In genomic region chr7:129389829-129390228, GRCh38 we compare ENCODE assay signal across 23 cellular contexts. TPM values are rescaled to one million over a fixed set of nuclear protein-coding genes. Genes with fewer than 3 reads are reported as not detected.
DNase-seq lines count a peak whose midpoint lies in the region; ATAC-seq and TF ChIP-seq lines count a peak whose summit lies in the region.
"Had no signal": no experiment of that assay in that cellular context is flagged by ENCODE, and none has a peak within 500 bp of the region (broad histone marks: within the 10 kb centered on the region; RNA-seq: fewer than 3 reads in every experiment).

No MANE protein-coding gene starts in this region.

- DNase-seq in BE2C: no peak
- DNase-seq in Karpas-422: peak; percentile 42
- DNase-seq in choroid plexus epithelial cell (ENCODE audit: low read depth): no peak
- DNase-seq in retinal pigment epithelial cell (ENCODE audit: low read depth): no peak
- no peak for DNase-seq in NCI-H82 (lab: John Stamatoyannopoulos, UW)
- DNase-seq in mesenteric fat pad (ENCODE audit: low spot score): no peak
- DNase-seq: C1 segment of cervical spinal cord, DMS79 treated with DMSO at 0.1 percent for 48 hours, GM23248, HCEC 1CT, Kasumi-1, MM.1S, NCI-H1092 treated with DMSO at 0.1 percent for 48 hours, NCI-H146, NCI-H2029 treated with DMSO at 0.1 percent for 48 hours, NCI-H2171, NCI-H446, NCI-H69, SHP77 had no signal

- H3K36me3 ChIP-seq in BE2C: no peaks in the 10 kb centered on the region
- no peaks in the 10 kb centered on the region for H3K36me3 ChIP-seq in Karpas-422 (ENCODE audit: insufficient read depth, low read length)

- H3K4me2 ChIP-seq in Karpas-422 (ENCODE audit: low read depth, low read length, poor library complexity, severe bottlenecking): no peak overlapping the region
- H3K4me2 ChIP-seq: A549 had no signal

- H3K4me1 ChIP-seq in BE2C (no peaks in the 10 kb centered on the region), Karpas-422 (ENCODE audit: low read length) (peaks cover 9% of the 10 kb centered on the region)
- H3K4me1 ChIP-seq: A549 had no signal

- H3K79me2 ChIP-seq in Karpas-422 (ENCODE audit: low read length): no peaks in the 10 kb centered on the region

- no peak overlapping the region for H3K9ac ChIP-seq in Karpas-422 (ENCODE audit: low read length)
- H3K9ac ChIP-seq: GM23248 had no signal

- ATAC-seq in GM21529 (IDR thresholded peaks at IDR 0.05; ENCODE audit: unreplicated experiment) (no peak), HG02588 (IDR thresholded peaks at IDR 0.05; ENCODE audit: unreplicated experiment) (no peak)
- ATAC-seq: A549 had no signal

- no peaks in the 10 kb centered on the region for H3K27me3 ChIP-seq in BE2C
- H3K27me3 ChIP-seq in Karpas-422 (ENCODE audit: low read length): no peaks in the 10 kb centered on the region

- no peak overlapping the region for H2AFZ ChIP-seq in Karpas-422 (ENCODE audit: low read length)
- H2AFZ ChIP-seq: GM23248 had no signal

- no peak overlapping the region for H3K27ac ChIP-seq in Karpas-422 (ENCODE audit: low read length)
- H3K27ac ChIP-seq: A549, GM23248, SK-N-MC had no signal

- no peaks in the 10 kb centered on the region for H4K20me1 ChIP-seq in Karpas-422 (ENCODE audit: insufficient read depth, low read depth, low read length)

- H3K4me3 ChIP-seq in BE2C (ENCODE audit: low read depth, low read length): no peak overlapping the region
- H3K4me3 ChIP-seq in Karpas-422 (ENCODE audit: low read length): no peak overlapping the region
- H3K4me3 ChIP-seq in choroid plexus epithelial cell (ENCODE audit: low read depth, low read length): no peak overlapping the region
- H3K4me3 ChIP-seq in retinal pigment epithelial cell (ENCODE audit: low read length): no peak overlapping the region
- H3K4me3 ChIP-seq: A549, GM23248, SK-N-MC had no signal

- TF ChIP-seq CTCF in BE2C (IDR thresholded peaks at IDR 0.05; ENCODE audit: low read depth, low read length) (peak; percentile 35; the same call in 1 of the 2 replicates), choroid plexus epithelial cell (conservative IDR thresholded peaks at IDR 0.05; ENCODE audit: low read depth, low read length) (peak; percentile 10), retinal pigment epithelial cell (conservative IDR thresholded peaks at IDR 0.05; ENCODE audit: low read depth, low read length) (peak; percentile 12)

- H3K9me3 ChIP-seq in BE2C (no peaks in the 10 kb centered on the region), Karpas-422 (ENCODE audit: low read length) (no peaks in the 10 kb centered on the region)
- H3K9me3 ChIP-seq: A549 had no signal

- no peaks in the 10 kb centered on the region for H3K9me2 ChIP-seq in Karpas-422 (replicated peaks; ENCODE audit: insufficient read depth, low read length)

RNA-seq across cellular contexts. Expression of gene STRIP2, which starts 44.4 kb away (rescaled TPM):
- 1.0 TPM for polyA plus RNA-seq in BE2C (2012; ENCODE audit: insufficient read depth, insufficient read length, low read depth)
- 0.15 and 0.22 TPM in 2 replicates for total RNA-seq in Karpas-422 (2014; rRNA removed; shearing (Covaris generic); ENCODE audit: low replicate concordance)
- total RNA-seq in mesenteric fat pad: 0.19 TPM
